In the genomic region with DNA sequence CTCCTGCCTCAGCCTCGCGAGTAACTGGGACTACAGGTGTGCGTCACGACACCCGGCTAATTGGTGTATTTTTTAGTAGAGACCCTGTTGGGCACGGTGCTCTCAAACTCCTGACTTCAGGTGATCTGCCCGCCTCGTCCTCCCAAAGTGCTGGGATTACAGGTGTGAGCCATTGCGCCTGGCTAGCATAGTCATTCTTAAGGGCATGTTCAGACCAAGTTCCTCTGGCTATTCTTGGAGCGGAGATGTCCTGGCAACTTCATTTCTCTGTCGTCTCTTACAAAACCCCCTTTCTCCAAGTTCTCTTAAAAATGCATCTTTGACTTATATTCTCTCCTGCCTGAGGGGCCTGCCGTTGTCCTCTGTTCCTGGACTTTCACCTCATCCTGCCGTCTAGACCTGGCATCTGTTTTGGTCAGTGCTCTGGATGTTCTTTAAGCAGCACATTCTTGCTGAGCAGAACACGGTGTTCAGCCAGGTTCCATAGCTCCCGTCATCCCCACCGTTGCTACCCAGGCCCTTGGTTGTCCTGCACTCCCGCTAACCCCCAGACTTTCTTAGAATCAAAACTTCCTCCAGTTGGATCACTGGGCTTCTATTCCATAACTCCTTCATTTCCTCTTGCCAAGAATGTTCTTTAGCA, we compare ENCODE assay signal across 20 cellular contexts.
"Had no signal": no experiment of that assay in that cellular context is flagged by ENCODE, and none has a peak within 500 bp of the region (broad histone marks: within the 10 kb centered on the region; RNA-seq: fewer than 3 reads in every experiment).

No MANE protein-coding gene starts in this region.

- H3K9me3 ChIP-seq: colonic mucosa, esophagus muscularis mucosa, gastroesophageal sphincter, psoas muscle, spleen, thyroid gland had no signal

- H3K27ac ChIP-seq: colonic mucosa, esophagus muscularis mucosa, gastroesophageal sphincter, parathyroid adenoma, psoas muscle, spleen, thyroid gland had no signal

- ATAC-seq: gastroesophageal sphincter; natural killer cell treated with Interleukin-12 subunit alpha and Interleukin-12 subunit beta and Interleukin-15 and Interleukin-18, amount 100 ng/mL, for 72 hours; sciatic nerve; stimulated activated naive B cell treated with anti-CD40 and anti-IgM and Interleukin-4, amounts not matched to agents 10 μg/mL and 1 μg/mL and 100 μg/mL, for 72 hours had no signal

- H3K4me3 Mint-ChIP-seq: memory B cell; mesothelial cell of epicardium; natural killer cell treated with Interleukin-12 subunit alpha and Interleukin-12 subunit beta and Interleukin-15 and Interleukin-18, amount 100 ng/mL, for 72 hours; stimulated activated naive B cell treated with anti-CD40 and anti-IgM and Interleukin-4, amounts not matched to agents 10 μg/mL and 1 μg/mL and 100 μg/mL, for 72 hours; type B pancreatic cell had no signal

- H3K36me3 ChIP-seq: colonic mucosa, esophagus muscularis mucosa, gastroesophageal sphincter, spleen, thyroid gland had no signal

- H3K4me3 ChIP-seq: colonic mucosa, esophagus muscularis mucosa, gastroesophageal sphincter, psoas muscle, spleen, thyroid gland had no signal

- H3K4me1 Mint-ChIP-seq: memory B cell had no signal

- H3K9ac ChIP-seq: parathyroid adenoma had no signal

- H3K27me3 Mint-ChIP-seq: memory B cell; stimulated activated naive B cell treated with anti-CD40 and anti-IgM and Interleukin-4, amounts not matched to agents 10 μg/mL and 1 μg/mL and 100 μg/mL, for 72 hours had no signal

- H3K4me1 ChIP-seq: esophagus muscularis mucosa, gastroesophageal sphincter, parathyroid adenoma, psoas muscle, spleen, thyroid gland had no signal

- H3K36me3 Mint-ChIP-seq: natural killer cell treated with Interleukin-12 subunit alpha and Interleukin-12 subunit beta and Interleukin-15 and Interleukin-18, amount 100 ng/mL, for 72 hours had no signal

- DNase-seq: colonic mucosa; dermis blood vessel endothelial cell; hippocampal formation; kidney glomerular epithelial cell; occipital lobe; psoas muscle; retina; spleen; stimulated activated CD4-positive, alpha-beta T cell treated with anti-CD3 and anti-CD28 coated beads, Interleukin-2, amount 100 ng/mL, for 24 hours; stimulated activated CD4-positive, alpha-beta T cell treated with anti-CD3 and anti-CD28 coated beads, Interleukin-4, amount 100 ng/mL, for 4 hours; stimulated activated naive B cell treated with anti-CD40 and anti-IgM and Interleukin-4, amounts not matched to agents 10 μg/mL and 1 μg/mL and 100 μg/mL, for 72 hours; thyroid gland had no signal

- H3K27me3 ChIP-seq: colonic mucosa, esophagus muscularis mucosa, gastroesophageal sphincter, spleen, thyroid gland had no signal

- H3K9me3 Mint-ChIP-seq: natural killer cell treated with Interleukin-12 subunit alpha and Interleukin-12 subunit beta and Interleukin-15 and Interleukin-18, amount 100 ng/mL, for 72 hours; type B pancreatic cell had no signal

- H3K27ac Mint-ChIP-seq: memory B cell; mesothelial cell of epicardium; natural killer cell treated with Interleukin-12 subunit alpha and Interleukin-12 subunit beta and Interleukin-15 and Interleukin-18, amount 100 ng/mL, for 72 hours; stimulated activated naive B cell treated with anti-CD40 and anti-IgM and Interleukin-4, amounts not matched to agents 10 μg/mL and 1 μg/mL and 100 μg/mL, for 72 hours; type B pancreatic cell had no signal
